In genomic region chr9:124285490-124285889, GRCh38 we compare ENCODE assay signal across 8 cellular contexts. TPM values are rescaled to one million over a fixed set of nuclear protein-coding genes. Genes with fewer than 3 reads are reported as not detected.
DNase-seq lines count a peak whose midpoint lies in the region; ATAC-seq and TF ChIP-seq lines count a peak whose summit lies in the region.
"Had no signal": no experiment of that assay in that cellular context is flagged by ENCODE, and none has a peak within 500 bp of the region (broad histone marks: within the 10 kb centered on the region; RNA-seq: fewer than 3 reads in every experiment).

No MANE protein-coding gene starts in this region.

- BruUV-seq in HCT116 (replicated peaks; lab: Mats Ljungman, UMichigan) = no TSS peak

- H3K79me2 ChIP-seq in HCT116 (ENCODE audit: insufficient read depth, low read length) = peaks cover 67% of the 10 kb centered on the region

- H3K4me2 ChIP-seq in HCT116 (ENCODE audit: low read length) = peak overlapping the region; percentile 54

- H3K9me3 ChIP-seq in HCT116 (ENCODE audit: control insufficient read depth in 1 of 2, insufficient read depth in 1 of 2, low read depth in 1 of 2, low read length in 2 of 2) (no peaks in the 10 kb centered on the region), subcutaneous abdominal adipose tissue (ENCODE audit: control insufficient read depth in 5 of 5, low read length in 5 of 5) (no peaks in the 10 kb centered on the region)

- TF ChIP-seq RAD21 in HCT116 (IDR thresholded peaks at IDR 0.05; ENCODE audit: low read depth) = no peak

- TF ChIP-seq POLR2A in HCT116 (IDR thresholded peaks at IDR 0.05; ENCODE audit: borderline replicate concordance, extremely low read depth, insufficient read depth, insufficient read length) = no peak

- H3K27me3 ChIP-seq in HCT116 (ENCODE audit: insufficient read depth, low read length) (no peaks in the 10 kb centered on the region), subcutaneous abdominal adipose tissue (ENCODE audit: control insufficient read depth in 5 of 5, insufficient read depth in 4 of 5, low read length in 5 of 5) (no peaks in the 10 kb centered on the region)

- no peaks in the 10 kb centered on the region for H3K36me3 ChIP-seq in HCT116 (ENCODE audit: control insufficient read depth in 1 of 2, insufficient read depth in 2 of 2, low read length in 2 of 2)
- peaks cover 0 to 13% (median 5%) of the 10 kb centered on the region in 5 donors for H3K36me3 ChIP-seq in subcutaneous abdominal adipose tissue (ENCODE audit: control insufficient read depth in 5 of 5, insufficient read depth in 5 of 5, low read length in 5 of 5)

- H3K27ac Mint-ChIP-seq in activated naive CD8-positive, alpha-beta T cell treated with anti-CD3 and anti-CD28 coated beads, Interleukin-2, amount 10 ng/mL, durations not matched to agents 7 days and 5 days = peak overlapping the region; percentile 81
- H3K27ac Mint-ChIP-seq in memory B cell = peak overlapping the region; percentile 98

- POLR2A ChIA-PET in HCT116 (lab: Charles Lee) = interaction anchor here (0.9 kb wide), 1 partner anchor 12 kb away, joined by 3 read pairs; no protein-coding TSS in a partner anchor
- POLR2A ChIA-PET in activated naive CD8-positive, alpha-beta T cell treated with anti-CD3 and anti-CD28 coated beads, Interleukin-2, amount 10 ng/mL, durations not matched to agents 7 days and 5 days (lab: Charles Lee) = no interaction called here

- TF ChIP-seq CTCF in HCT116 (IDR thresholded peaks at IDR 0.05 in 2 of 3, conservative IDR thresholded peaks at IDR 0.05 in 1 of 3; ENCODE audit: borderline replicate concordance in 1 of 3, insufficient read depth in 1 of 3, low read depth in 2 of 3, low read length in 2 of 3) = no peak

- ATAC-seq in HCT116 (no peak), memory B cell (ENCODE audit: low read depth) (no peak), HG03045 (IDR thresholded peaks at IDR 0.05; ENCODE audit: unreplicated experiment) (no peak)
- ATAC-seq in activated naive CD8-positive, alpha-beta T cell treated with anti-CD3 and anti-CD28 coated beads, Interleukin-2, amount 10 ng/mL, durations not matched to agents 7 days and 5 days (ENCODE audit: low read depth) = no peak

- H3K4me3 ChIP-seq in HCT116 (replicated peaks in 1 of 2; ENCODE audit: low read depth in 1 of 2, low read length in 2 of 2) (no peak overlapping the region), subcutaneous abdominal adipose tissue (ENCODE audit: low read depth in 1 of 5, low read length in 5 of 5) (peak overlapping the region in 1 of 5 donors; percentile 1)

- no peaks in the 10 kb centered on the region for H3K27me3 Mint-ChIP-seq in activated naive CD8-positive, alpha-beta T cell treated with anti-CD3 and anti-CD28 coated beads, Interleukin-2, amount 10 ng/mL, durations not matched to agents 7 days and 5 days
- H3K27me3 Mint-ChIP-seq in memory B cell = no peaks in the 10 kb centered on the region

- DNase-seq in HCT116 (ENCODE audit: low read depth, low spot score) = no peak
- no peak for DNase-seq in activated naive CD8-positive, alpha-beta T cell treated with anti-CD3 and anti-CD28 coated beads, Interleukin-2, amount 10 ng/mL, durations not matched to agents 7 days and 5 days
- DNase-seq in memory B cell (ENCODE audit: low spot score in 2 of 2) = no peak
- DNase-seq in NCI-H524 treated with DMSO at 0.1 percent for 48 hours (lab: John Stamatoyannopoulos, UW) = no peak
- no peak for DNase-seq in NOMO-1 treated with DMSO at 0.1 percent for 48 hours (lab: John Stamatoyannopoulos, UW; ENCODE audit: unreplicated experiment)
- DNase-seq: NCI-H1930 had no signal

- intact Hi-C loops in HCT116 (cut with micrococcal nuclease) = no loop called here

- RAD21 ChIA-PET in HCT116 (lab: Charles Lee; ENCODE audit: low non-redundant PET in 1 of 2, low total read pairs in 2 of 2, uncharacterized antibody in 2 of 2, unreplicated experiment in 2 of 2) = no interaction called here

- H3K36me3 Mint-ChIP-seq in activated naive CD8-positive, alpha-beta T cell treated with anti-CD3 and anti-CD28 coated beads, Interleukin-2, amount 10 ng/mL, durations not matched to agents 7 days and 5 days = no peaks in the 10 kb centered on the region
- peaks cover 6% of the 10 kb centered on the region for H3K36me3 Mint-ChIP-seq in memory B cell

- no peak overlapping the region for H3K9ac ChIP-seq in HCT116 (ENCODE audit: low read length)
- H3K9ac ChIP-seq in subcutaneous abdominal adipose tissue (ENCODE audit: low read length in 5 of 5) = peak overlapping the region; percentile 45 to 59 (median 57)

- peak overlapping the region; percentile 28 for H3K4me3 Mint-ChIP-seq in activated naive CD8-positive, alpha-beta T cell treated with anti-CD3 and anti-CD28 coated beads, Interleukin-2, amount 10 ng/mL, durations not matched to agents 7 days and 5 days
- peak overlapping the region; percentile 46 for H3K4me3 Mint-ChIP-seq in memory B cell

- peaks cover 21 to 40% of the 10 kb centered on the region in 2 experiments for H3K4me1 ChIP-seq in HCT116 (ENCODE audit: control insufficient read depth in 1 of 2, insufficient read depth in 2 of 2, low read length in 2 of 2)
- peaks cover 13 to 90% (median 79%) of the 10 kb centered on the region in 5 donors for H3K4me1 ChIP-seq in subcutaneous abdominal adipose tissue (ENCODE audit: control insufficient read depth in 5 of 5, insufficient read depth in 5 of 5, low read length in 5 of 5)

- peaks cover 26% of the 10 kb centered on the region for H3K4me1 Mint-ChIP-seq in activated naive CD8-positive, alpha-beta T cell treated with anti-CD3 and anti-CD28 coated beads, Interleukin-2, amount 10 ng/mL, durations not matched to agents 7 days and 5 days
- H3K4me1 Mint-ChIP-seq in memory B cell = peaks cover 49% of the 10 kb centered on the region

- H3K9me2 ChIP-seq in HCT116 (ENCODE audit: insufficient read depth) = no peaks in the 10 kb centered on the region

- H4K20me1 ChIP-seq in HCT116 (ENCODE audit: insufficient read depth) = no peaks in the 10 kb centered on the region

- CTCF ChIA-PET in HCT116 (lab: Charles Lee) = no interaction called here

- no peak overlapping the region for H2AFZ ChIP-seq in HCT116 (ENCODE audit: low read depth, low read length, poor library complexity, severe bottlenecking)

- no peak overlapping the region for H3K27ac ChIP-seq in HCT116 (ENCODE audit: low read depth, low read length)
- peak overlapping the region; percentile 87 for H3K27ac ChIP-seq in subcutaneous abdominal adipose tissue (ENCODE audit: low read depth, low read length)

- H3K9me3 Mint-ChIP-seq in activated naive CD8-positive, alpha-beta T cell treated with anti-CD3 and anti-CD28 coated beads, Interleukin-2, amount 10 ng/mL, durations not matched to agents 7 days and 5 days = no peaks in the 10 kb centered on the region
- no peaks in the 10 kb centered on the region for H3K9me3 Mint-ChIP-seq in memory B cell

TF ChIP-seq in HCT116, 20 proteins besides CTCF, POLR2A, EP300 and RAD21 (continues in another document):
- TF ChIP-seq ZFX (IDR thresholded peaks at IDR 0.05) = no peak
- TF ChIP-seq SRF (IDR thresholded peaks at IDR 0.05; ENCODE audit: low read depth) = no peak
- no peak for TF ChIP-seq EGR1 (IDR thresholded peaks at IDR 0.05; ENCODE audit: low read depth)
- TF ChIP-seq SIN3A (IDR thresholded peaks at IDR 0.05; ENCODE audit: low read depth) = no peak
- no peak for TF ChIP-seq POLR2AphosphoS5 (IDR thresholded peaks at IDR 0.05; ENCODE audit: low read depth, low read length)
- no peak for TF ChIP-seq ZNF274 (IDR thresholded peaks at IDR 0.05; ENCODE audit: low read depth, low read length)
- TF ChIP-seq CEBPB (IDR thresholded peaks at IDR 0.05; ENCODE audit: low read depth) = no peak
- TF ChIP-seq EZH2 (IDR thresholded peaks at IDR 0.05) = no peak
- no peak for TF ChIP-seq EZH2phosphoT487 (IDR thresholded peaks at IDR 0.05; ENCODE audit: borderline replicate concordance)
- no peak for TF ChIP-seq YY1 (IDR thresholded peaks at IDR 0.05; ENCODE audit: extremely low read depth, insufficient replicate concordance, low read depth, low read length)
- no peak for TF ChIP-seq SP1 (IDR thresholded peaks at IDR 0.05; ENCODE audit: low read depth)
- no peak for TF ChIP-seq ELF1 (IDR thresholded peaks at IDR 0.05; ENCODE audit: borderline replicate concordance, low read depth)
- TF ChIP-seq, protein P1, sequence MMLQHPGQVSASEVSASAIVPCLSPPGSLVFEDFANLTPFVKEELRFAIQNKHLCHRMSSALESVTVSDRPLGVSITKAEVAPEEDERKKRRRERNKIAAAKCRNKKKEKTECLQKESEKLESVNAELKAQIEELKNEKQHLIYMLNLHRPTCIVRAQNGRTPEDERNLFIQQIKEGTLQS (IDR thresholded peaks at IDR 0.05) = no peak
- no peak for TF ChIP-seq CBX3 (IDR thresholded peaks at IDR 0.05; ENCODE audit: low read depth)
- TF ChIP-seq REST (IDR thresholded peaks at IDR 0.05; ENCODE audit: low read depth) = no peak
- TF ChIP-seq TCF7L2 (IDR thresholded peaks at IDR 0.05; ENCODE audit: borderline replicate concordance, extremely low read depth, insufficient read depth, insufficient read length) = no peak

RNA-seq across cellular contexts. Expression of gene NEK6, which starts 27.7 kb away (rescaled TPM):
- 40.8 TPM for total RNA-seq in HCT116 (2021; ENCODE audit: unreplicated experiment)
- polyA plus RNA-seq in HCT116 (2012) = 55.8 and 65.2 TPM in 2 replicates
- total RNA-seq in activated naive CD8-positive, alpha-beta T cell treated with anti-CD3 and anti-CD28 coated beads, Interleukin-2, amount 10 ng/mL, durations not matched to agents 7 days and 5 days = 10 to 100 TPM in 1 of 2 experiments, 1 to 10 TPM in 1; 8.1 to 10.9 TPM
